In genomic region chr13:36725936-36726335, GRCh38 we compare ENCODE assay signal across 38 cellular contexts. TPM values are rescaled to one million over a fixed set of nuclear protein-coding genes. Genes with fewer than 3 reads are reported as not detected.
"Had no signal": no experiment of that assay in that cellular context is flagged by ENCODE, and none has a peak within 500 bp of the region (broad histone marks: within the 10 kb centered on the region; RNA-seq: fewer than 3 reads in every experiment).

No MANE protein-coding gene starts in this region.

- DNase-seq: Karpas-422, Kasumi-1, KG1, MG63, MM.1S, MV-4-11, NCI-H1048, NCI-H1092, NCI-H1092 treated with DMSO at 0.1 percent for 48 hours, NCI-H1105, NCI-H1105 treated with DMSO at 0.1 percent for 48 hours, NCI-H1417, NCI-H1417 treated with DMSO at 0.1 percent for 48 hours, NCI-H1436, NCI-H1436 treated with DMSO at 0.1 percent for 48 hours, NCI-H146, NCI-H1694, NCI-H1694 treated with DMSO at 0.1 percent for 48 hours, NCI-H187, NCI-H187 treated with DMSO at 0.1 percent for 48 hours, NCI-H1930, NCI-H2029, NCI-H2029 treated with DMSO at 0.1 percent for 48 hours, NCI-H2081, NCI-H2081 treated with DMSO at 0.1 percent for 48 hours, NCI-H2107, NCI-H2171, NCI-H2171 treated with DMSO at 0.1 percent for 48 hours, NCI-H2227 treated with DMSO at 0.1 percent for 48 hours, NCI-H345, NCI-H446, NCI-H446 treated with DMSO at 0.1 percent for 48 hours, NCI-H510A, NCI-H510A treated with DMSO at 0.1 percent for 48 hours had no signal

RNA-seq across cellular contexts. Expression of gene SERTM1, which starts 52.1 kb away (rescaled TPM):
- total RNA-seq: LHCN-M2, M059J, MCF 10A, NCI-H460 had no signal
